35 cellular contexts compared by ENCODE assay signal in the genomic region with DNA sequence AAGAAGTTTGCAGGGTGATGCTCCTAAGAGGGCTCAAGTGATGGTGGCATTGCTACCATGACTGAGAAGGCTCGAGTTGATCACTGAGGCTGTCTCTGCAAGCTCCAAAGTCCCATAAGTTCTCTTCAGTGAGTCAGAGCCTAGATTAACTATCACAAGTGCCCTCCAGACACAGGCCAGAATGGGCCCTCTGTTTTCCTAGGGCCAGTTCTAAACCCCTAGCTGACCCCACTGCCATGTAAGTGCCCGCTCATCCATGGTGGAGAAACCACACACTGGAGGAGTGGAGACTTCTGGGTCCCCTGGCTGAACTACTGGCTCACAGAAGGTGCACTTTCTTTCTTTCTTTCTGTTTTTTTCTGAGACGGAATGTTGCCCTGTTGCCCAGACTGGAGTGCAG.
"Had no signal": no experiment of that assay in that cellular context is flagged by ENCODE, and none has a peak within 500 bp of the region (broad histone marks: within the 10 kb centered on the region; RNA-seq: fewer than 3 reads in every experiment).

No MANE protein-coding gene starts in this region.

- H2AFZ ChIP-seq: PC-9 had no signal

- ATAC-seq: activated CD8-positive, alpha-beta memory T cell treated with anti-CD3 and anti-CD28 coated beads, Interleukin-2, amount 10 ng/mL, durations not matched to agents 7 days and 5 days had no signal

- H3K36me3 ChIP-seq: brain microvascular endothelial cell, SJSA1 had no signal

- H3K9me3 ChIP-seq: SJSA1 had no signal

- H3K4me3 ChIP-seq: PC-9, SJSA1 had no signal

- H3K27ac ChIP-seq: brain microvascular endothelial cell, PC-9, SJSA1, VCaP had no signal

- H3K4me2 ChIP-seq: PC-9 had no signal

- H3K27me3 ChIP-seq: brain microvascular endothelial cell, SJSA1 had no signal

- DNase-seq: activated B cell treated with CpG ODN at 0.5 μM for 24 hours; activated CD4-positive, alpha-beta memory T cell treated with anti-CD3 and anti-CD28 coated beads, Interleukin-2, amount 10 ng/mL, durations not matched to agents 7 days and 5 days; activated CD4-positive, alpha-beta T cell treated with anti-CD3 and anti-CD28 coated beads for 48 hours; activated CD4-positive, CD25-positive, alpha-beta regulatory T cell treated with anti-CD3 and anti-CD28 coated beads, Interleukin-2, amount 50 U/mL, for 72 hours; activated CD8-positive, alpha-beta memory T cell treated with anti-CD3 and anti-CD28 coated beads for 24 hours; activated CD8-positive, alpha-beta memory T cell treated with anti-CD3 and anti-CD28 coated beads, Interleukin-2, amount 10 ng/mL, durations not matched to agents 7 days and 5 days; activated CD8-positive, alpha-beta memory T cell treated with anti-CD3 and anti-CD28 coated beads, Interleukin-2, amount 50 U/mL, for 48 hours; activated effector memory CD4-positive, alpha-beta T cell treated with Interleukin-2 at 50 U/mL for 16 hours; activated naive CD4-positive, alpha-beta T cell treated with anti-CD3 and anti-CD28 coated beads, Interleukin-2, amount 50 U/mL, for 16 hours; activated naive CD8-positive, alpha-beta T cell treated with anti-CD3 and anti-CD28 coated beads for 36 hours; activated T-cell treated with anti-CD3 and anti-CD28 coated beads, Interleukin-2, amount 50 U/mL, for 48 hours; amniotic stem cell; aorta; brain microvascular endothelial cell; central memory CD4-positive, alpha-beta T cell; KG1; NCI-H1092 treated with DMSO at 0.1 percent for 48 hours; NCI-H1417; NCI-H146; NCI-H187; NCI-H2029 treated with DMSO at 0.1 percent for 48 hours; NCI-H2107; NCI-H2171; NCI-H510A; NCI-H526; NCI-H748 treated with DMSO at 0.1 percent for 48 hours; NK-92 treated with Interleukin-12 subunit alpha and Interleukin-12 subunit beta, amount 100 ng/mL, for 24 hours; PC-9; SHP77; SW 1271; T-helper 1 cell; T-helper 2 cell; T-helper 9 cell had no signal
